Comparison of ENCODE assay signal across 25 cellular contexts in the genomic region with DNA sequence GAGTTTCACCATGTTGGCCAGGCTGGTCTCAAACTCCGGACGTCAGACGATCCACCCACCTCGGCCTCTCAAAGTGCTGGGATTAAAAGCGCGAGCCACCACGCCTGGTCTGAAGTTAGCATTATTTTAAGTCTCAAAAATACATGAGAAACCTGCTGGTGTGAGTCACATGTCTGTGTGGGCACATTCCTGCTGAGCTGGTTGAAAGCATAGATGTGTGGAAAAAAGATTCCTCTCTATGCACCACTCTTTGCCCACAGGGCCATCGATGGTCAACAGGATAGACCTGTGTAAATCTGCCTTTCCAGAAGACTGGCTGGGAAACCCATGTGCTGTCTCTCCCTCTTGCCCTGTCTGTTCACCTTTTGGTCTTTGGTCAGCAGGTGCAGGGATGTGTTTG.
DNase-seq lines count a peak whose midpoint lies in the region; ATAC-seq, FAIRE-seq and TF ChIP-seq lines count a peak whose summit lies in the region.
"Had no signal": no experiment of that assay in that cellular context is flagged by ENCODE, and none has a peak within 500 bp of the region (broad histone marks: within the 10 kb centered on the region; RNA-seq: fewer than 3 reads in every experiment).

No MANE protein-coding gene starts in this region.

- FAIRE-seq in H1 (lab: Jason Lieb, UNC): no peak
- FAIRE-seq: RCC 7860 had no signal

- H3K23me2 ChIP-seq in H1 (ENCODE audit: low read depth, low read length): no peaks in the 10 kb centered on the region

- no peak overlapping the region for H3K4ac ChIP-seq in H1 (replicated peaks; ENCODE audit: insufficient read length, low read depth, low read length)

- H3K9me3 Mint-ChIP-seq in mesothelial cell of epicardium: peaks cover 3% of the 10 kb centered on the region
- peaks cover 1% of the 10 kb centered on the region for H3K9me3 Mint-ChIP-seq in activated T-helper 17 cell treated with anti-CD3 and anti-CD28 coated beads, Interleukin-2, amount 50 U/mL, for 72 hours
- H3K9me3 Mint-ChIP-seq in activated T-cell treated with anti-CD3 and anti-CD28 coated beads, Interleukin-2, amount 50 U/mL, for 72 hours: no peaks in the 10 kb centered on the region

- H2BK5ac ChIP-seq in H1 (ENCODE audit: low read depth, low read length): no peak overlapping the region

- TF ChIP-seq POLR2A in H1 (IDR thresholded peaks at IDR 0.05; ENCODE audit: control extremely low read depth in 1 of 2, low read depth in 2 of 2, low read length in 2 of 2): no peak

- H3K9ac ChIP-seq in H1 (replicated peaks in 1 of 4; ENCODE audit: extremely low read depth in 1 of 4, low read depth in 3 of 4, low read length in 3 of 4) (no peak overlapping the region), SK-N-SH (no peak overlapping the region)

- no peak overlapping the region for H3K56ac ChIP-seq in H1 (replicated peaks; ENCODE audit: insufficient read length, low read depth, low read length)

- H3K79me2 ChIP-seq in H1 (ENCODE audit: control insufficient read depth in 1 of 2, insufficient read depth in 2 of 2, low read length in 2 of 2) (no peaks in the 10 kb centered on the region), SK-N-SH (ENCODE audit: insufficient read depth) (no peaks in the 10 kb centered on the region)

- no peak overlapping the region for H2BK15ac ChIP-seq in H1 (ENCODE audit: low read length)

- no peak overlapping the region for H4K5ac ChIP-seq in H1 (ENCODE audit: insufficient read length, low read depth, low read length)

- no peaks in the 10 kb centered on the region for H3K79me1 ChIP-seq in H1 (ENCODE audit: low read depth, low read length)

- no peak for TF ChIP-seq EP300 in H1 (IDR thresholded peaks at IDR 0.05; ENCODE audit: borderline replicate concordance in 1 of 2, low read depth in 2 of 2, low read length in 2 of 2)
- TF ChIP-seq EP300 in SK-N-SH (IDR thresholded peaks at IDR 0.05; ENCODE audit: borderline replicate concordance in 1 of 2, low read depth in 1 of 2, low read length in 1 of 2): no peak

- no peaks in the 10 kb centered on the region for H3K9me2 ChIP-seq in SK-N-SH

- CTCF ChIA-PET in H1 (lab: Charles Lee; ENCODE audit: partially characterized antibody) (interaction anchor here (1.0 to 2.0 kb wide), 3 partner anchors 25 to 99 kb away, joined by 3 to 10 read pairs (median 4); no protein-coding TSS in a partner anchor), SK-N-SH (lab: Yijun Ruan, JAX) (interaction anchor here (0.6 to 1.8 kb wide), 4 partner anchors 25 to 360 kb away, joined by 3 to 7 read pairs (median 4); no protein-coding TSS in a partner anchor)

- WGBS in H1 (ENCODE audit: extremely low coverage in 1 of 2, insufficient coverage in 1 of 2, insufficient read length in 1 of 2, insufficient replicate concordance in 2 of 2, low coverage in 1 of 2, low lambda C conversion rate in 2 of 2, missing lambda C conversion rate in 1 of 2), 2 experiments: 90% methylated on average over 8 of the region's 8 CpGs; no CpG with 5 or more reads in 1 of the 2 experiments
- WGBS in SK-N-SH (ENCODE audit: low lambda C conversion rate): 95% methylated on average over 7 of the region's 8 CpGs

- H3K4me3 ChIP-seq in H1 (ENCODE audit: extremely low read depth in 1 of 4, insufficient read depth in 2 of 4, low read depth in 3 of 4, low read length in 4 of 4): no peak overlapping the region
- no peak overlapping the region for H3K4me3 ChIP-seq in SK-N-SH (ENCODE audit: low read depth in 2 of 2, low read length in 1 of 2)
- H3K4me3 ChIP-seq: testis, vagina had no signal

- H3K18ac ChIP-seq in H1 (ENCODE audit: extremely low read depth, low read length): no peak overlapping the region

- POLR2A ChIA-PET in H1 (lab: Charles Lee; ENCODE audit: partially characterized antibody) (no interaction called here), SK-N-SH (lab: Yijun Ruan, JAX) (interaction anchor here (0.6 kb wide), 1 partner anchor 11 kb away, joined by 3 read pairs; no protein-coding TSS in a partner anchor)

- no peak overlapping the region for H3K4me2 ChIP-seq in H1 (ENCODE audit: insufficient read depth in 1 of 2, low read depth in 2 of 2, low read length in 2 of 2)
- H3K4me2 ChIP-seq in SK-N-SH: no peak overlapping the region

- DNase-seq in SIG-M5 treated with dmso at 0.1 percent for 504 hours (lab: John Stamatoyannopoulos, UW; ENCODE audit: unreplicated experiment): peak; percentile 66
- no peak for DNase-seq in SIG-M5 (lab: John Stamatoyannopoulos, UW)
- DNase-seq in H1 (ENCODE audit: low read depth in 1 of 2, low spot score in 2 of 2): no peak
- DNase-seq in mesothelial cell of epicardium (ENCODE audit: low spot score in 2 of 2, unreplicated experiment in 2 of 2): no peak
- DNase-seq in SK-N-SH: no peak
- DNase-seq in activated T-cell treated with anti-CD3 and anti-CD28 coated beads, Interleukin-2, amount 50 U/mL, for 72 hours: no peak
- DNase-seq: activated CD4-positive, alpha-beta T cell treated with anti-CD3 and anti-CD28 coated beads for 1 hour; activated gamma-delta T cell; activated naive CD8-positive, alpha-beta T cell treated with anti-CD3 and anti-CD28 coated beads, Interleukin-2, amount 50 U/mL, for 24 hours; activated T-cell treated with anti-CD3 and anti-CD28 coated beads for 4 hours; DND-41; NCI-H1105 treated with DMSO at 0.1 percent for 48 hours; NCI-H2029; NCI-H526 treated with DMSO at 0.1 percent for 48 hours; stimulated activated naive CD4-positive, alpha-beta T cell; T-helper 17 cell; testis had no signal

- no peak overlapping the region for H3K23ac ChIP-seq in H1 (ENCODE audit: insufficient read length)

- 0 out of 4 replicates have a peak, but pooled peaks cover 0 to 2% of the 10 kb centered on the region in 2 experiments for H3K9me3 ChIP-seq in H1 (ENCODE audit: insufficient read depth in 2 of 2, low read depth in 1 of 2, low read length in 1 of 2)
- H3K9me3 ChIP-seq in SK-N-SH: peaks cover 1% of the 10 kb centered on the region; the same call in 1 of the 2 replicates
- H3K9me3 ChIP-seq: testis, vagina had no signal

- no peaks in the 10 kb centered on the region for H3K36me3 ChIP-seq in H1 (ENCODE audit: control insufficient read depth in 2 of 4, insufficient read depth in 4 of 4, low read length in 3 of 4)
- H3K36me3 ChIP-seq in SK-N-SH (replicated peaks in 1 of 2; ENCODE audit: control insufficient read depth in 1 of 2, insufficient read depth in 2 of 2, low read length in 1 of 2): no peaks in the 10 kb centered on the region
- H3K36me3 ChIP-seq: vagina had no signal

- H4K20me1 ChIP-seq in H1 (replicated peaks in 1 of 2; ENCODE audit: control insufficient read depth in 1 of 2, insufficient read depth in 2 of 2, low read length in 2 of 2) (no peaks in the 10 kb centered on the region), SK-N-SH (ENCODE audit: insufficient read depth) (no peaks in the 10 kb centered on the region)

- no peak overlapping the region for H3K14ac ChIP-seq in H1 (ENCODE audit: insufficient read length)

- H3K4me1 ChIP-seq in H1 (replicated peaks in 1 of 4; ENCODE audit: control insufficient read depth in 3 of 4, insufficient read depth in 4 of 4, low read length in 3 of 4) (no peaks in the 10 kb centered on the region), SK-N-SH (ENCODE audit: control insufficient read depth in 1 of 2, insufficient read depth in 2 of 2, low read depth in 1 of 2, low read length in 1 of 2) (no peaks in the 10 kb centered on the region)
- H3K4me1 ChIP-seq: testis had no signal

- ATAC-seq in activated T-helper 17 cell treated with anti-CD3 and anti-CD28 coated beads, Interleukin-2, amount 50 U/mL, for 72 hours (replicated peaks): no peak
- ATAC-seq in activated T-cell treated with anti-CD3 and anti-CD28 coated beads, Interleukin-2, amount 50 U/mL, for 72 hours (replicated peaks in 1 of 2): no peak
- no peak for ATAC-seq in GM21717 (IDR thresholded peaks at IDR 0.05; ENCODE audit: unreplicated experiment)
- ATAC-seq: activated naive CD8-positive, alpha-beta T cell treated with anti-CD3 and anti-CD28 coated beads, Interleukin-2, amount 50 U/mL, for 24 hours; sciatic nerve; T-helper 17 cell had no signal

- H3K27me3 ChIP-seq in H1 (replicated peaks in 1 of 4; ENCODE audit: control insufficient read depth in 3 of 4, extremely low read depth in 1 of 4, insufficient read depth in 3 of 4, low read length in 3 of 4) (no peaks in the 10 kb centered on the region), SK-N-SH (ENCODE audit: insufficient read depth) (no peaks in the 10 kb centered on the region; the same call in 1 of the 2 replicates)
- H3K27me3 ChIP-seq: testis, vagina had no signal

- no peaks in the 10 kb centered on the region for H3K27me3 Mint-ChIP-seq in mesothelial cell of epicardium (ENCODE audit: low read depth)
- H3K27me3 Mint-ChIP-seq in activated T-helper 17 cell treated with anti-CD3 and anti-CD28 coated beads, Interleukin-2, amount 50 U/mL, for 72 hours: peaks cover 9% of the 10 kb centered on the region
- H3K27me3 Mint-ChIP-seq in activated T-cell treated with anti-CD3 and anti-CD28 coated beads, Interleukin-2, amount 50 U/mL, for 72 hours (ENCODE audit: low read depth): peaks cover 10% of the 10 kb centered on the region

- H3K27ac ChIP-seq in H1 (ENCODE audit: low read depth, low read length) (no peak overlapping the region), SK-N-SH (ENCODE audit: low read depth in 2 of 2, low read length in 1 of 2) (no peak overlapping the region)
- H3K27ac ChIP-seq: 22Rv1, testis, vagina had no signal

- H4K8ac ChIP-seq in H1 (ENCODE audit: extremely low read depth, insufficient read depth, low read length): no peak overlapping the region

- H3K4me3 Mint-ChIP-seq in mesothelial cell of epicardium: no peak overlapping the region
- H3K4me3 Mint-ChIP-seq in activated T-helper 17 cell treated with anti-CD3 and anti-CD28 coated beads, Interleukin-2, amount 50 U/mL, for 72 hours: no peak overlapping the region
- H3K4me3 Mint-ChIP-seq in activated T-cell treated with anti-CD3 and anti-CD28 coated beads, Interleukin-2, amount 50 U/mL, for 72 hours: no peak overlapping the region
- H3K4me3 Mint-ChIP-seq: activated naive CD8-positive, alpha-beta T cell treated with anti-CD3 and anti-CD28 coated beads, Interleukin-2, amount 50 U/mL, for 24 hours; CD14-positive monocyte; T-helper 17 cell had no signal

- H2BK12ac ChIP-seq in H1 (ENCODE audit: low read depth, low read length): no peak overlapping the region

- 0 out of 2 replicates have a peak overlapping the region, but pooled peaks have one; percentile 20 for H2AFZ ChIP-seq in H1 (ENCODE audit: low read length)
- H2AFZ ChIP-seq in SK-N-SH (ENCODE audit: low read depth): no peak overlapping the region

- no peak overlapping the region for H4K91ac ChIP-seq in H1 (replicated peaks; ENCODE audit: insufficient read length, low read length)

- H3F3A ChIP-seq in SK-N-SH (replicated peaks; ENCODE audit: insufficient read depth): no peaks in the 10 kb centered on the region

- TF ChIP-seq RAD21 in H1 (IDR thresholded peaks at IDR 0.05 in 1 of 2, conservative IDR thresholded peaks at IDR 0.05 in 1 of 2; ENCODE audit: low read depth in 2 of 2, low read length in 2 of 2) (no peak), SK-N-SH (IDR thresholded peaks at IDR 0.05; ENCODE audit: low read length) (no peak)

- TF ChIP-seq CTCF in H1 (IDR thresholded peaks at IDR 0.05; ENCODE audit: control extremely low read depth in 1 of 3, insufficient read depth in 1 of 3, low read depth in 1 of 3, low read length in 3 of 3) (no peak), mesothelial cell of epicardium (IDR thresholded peaks at IDR 0.05; ENCODE audit: unreplicated experiment) (no peak), SK-N-SH (IDR thresholded peaks at IDR 0.05) (no peak)

- no peak overlapping the region for H2BK120ac ChIP-seq in H1 (replicated peaks; ENCODE audit: low read depth, low read length)

- peaks cover 33% of the 10 kb centered on the region for H3K4me1 Mint-ChIP-seq in mesothelial cell of epicardium
- H3K4me1 Mint-ChIP-seq in activated T-helper 17 cell treated with anti-CD3 and anti-CD28 coated beads, Interleukin-2, amount 50 U/mL, for 72 hours: no peaks in the 10 kb centered on the region
- H3K4me1 Mint-ChIP-seq in activated T-cell treated with anti-CD3 and anti-CD28 coated beads, Interleukin-2, amount 50 U/mL, for 72 hours (ENCODE audit: low read depth): no peaks in the 10 kb centered on the region
- H3K4me1 Mint-ChIP-seq: activated naive CD8-positive, alpha-beta T cell treated with anti-CD3 and anti-CD28 coated beads, Interleukin-2, amount 50 U/mL, for 24 hours; T-helper 17 cell had no signal

- no peak overlapping the region for H2AK5ac ChIP-seq in H1 (ENCODE audit: low read depth, low read length)

- peaks cover 2% of the 10 kb centered on the region for H3K36me3 Mint-ChIP-seq in mesothelial cell of epicardium
- H3K36me3 Mint-ChIP-seq in activated T-helper 17 cell treated with anti-CD3 and anti-CD28 coated beads, Interleukin-2, amount 50 U/mL, for 72 hours (ENCODE audit: low read depth): no peaks in the 10 kb centered on the region
- no peaks in the 10 kb centered on the region for H3K36me3 Mint-ChIP-seq in activated T-cell treated with anti-CD3 and anti-CD28 coated beads, Interleukin-2, amount 50 U/mL, for 72 hours (ENCODE audit: insufficient read depth in 2 of 2)
- H3K36me3 Mint-ChIP-seq: CD14-positive monocyte had no signal

- H2BK20ac ChIP-seq in H1 (ENCODE audit: low read length): no peak overlapping the region

- peak overlapping the region; percentile 43 for H3K27ac Mint-ChIP-seq in mesothelial cell of epicardium
- H3K27ac Mint-ChIP-seq in activated T-helper 17 cell treated with anti-CD3 and anti-CD28 coated beads, Interleukin-2, amount 50 U/mL, for 72 hours: no peak overlapping the region
- H3K27ac Mint-ChIP-seq in activated T-cell treated with anti-CD3 and anti-CD28 coated beads, Interleukin-2, amount 50 U/mL, for 72 hours: no peak overlapping the region
- H3K27ac Mint-ChIP-seq: activated naive CD8-positive, alpha-beta T cell treated with anti-CD3 and anti-CD28 coated beads, Interleukin-2, amount 50 U/mL, for 24 hours; progenitor cell of endocrine pancreas; T-helper 17 cell had no signal
